1 cellular context compared by ENCODE assay signal in the genomic region with DNA sequence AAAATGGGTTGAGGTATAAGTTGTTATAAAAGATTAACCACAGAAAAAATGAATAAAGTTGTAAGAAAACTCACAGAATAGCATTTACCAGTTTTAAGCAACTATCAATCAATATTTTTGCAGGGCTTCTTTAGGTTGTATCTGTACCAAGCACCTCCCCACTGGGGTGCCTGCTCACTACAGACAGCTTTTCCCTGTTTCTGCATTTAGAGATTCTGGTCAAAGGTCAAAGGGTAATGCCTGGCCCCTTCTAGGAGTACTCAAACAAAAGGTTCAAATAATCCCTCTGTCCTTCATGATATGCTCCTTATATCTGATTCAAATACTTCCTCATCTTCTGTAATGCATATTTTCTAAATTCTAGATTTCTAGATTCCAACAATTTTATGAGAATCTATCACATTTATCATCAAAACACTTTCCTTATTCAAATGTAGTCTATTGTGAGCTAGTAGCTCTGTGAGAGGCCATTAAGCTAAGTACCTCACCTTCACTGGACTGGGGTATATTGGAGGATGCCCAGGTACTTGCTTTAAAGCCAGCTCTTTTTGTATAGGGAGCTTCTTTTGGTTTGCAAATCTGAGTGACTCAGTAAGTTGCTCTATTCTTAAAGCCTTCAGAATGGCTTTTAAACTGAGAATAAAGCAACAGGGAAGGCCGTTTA.
TF ChIP-seq lines count a peak whose summit lies in the region.

No MANE protein-coding gene starts in this region.

TF ChIP-seq in SK-N-SH treated with all-trans-retinoic acid at 6 μM for 48 hours, 23 proteins besides CTCF, POLR2A, EP300 and RAD21 (continued from another document):
- TF ChIP-seq, protein P1, sequence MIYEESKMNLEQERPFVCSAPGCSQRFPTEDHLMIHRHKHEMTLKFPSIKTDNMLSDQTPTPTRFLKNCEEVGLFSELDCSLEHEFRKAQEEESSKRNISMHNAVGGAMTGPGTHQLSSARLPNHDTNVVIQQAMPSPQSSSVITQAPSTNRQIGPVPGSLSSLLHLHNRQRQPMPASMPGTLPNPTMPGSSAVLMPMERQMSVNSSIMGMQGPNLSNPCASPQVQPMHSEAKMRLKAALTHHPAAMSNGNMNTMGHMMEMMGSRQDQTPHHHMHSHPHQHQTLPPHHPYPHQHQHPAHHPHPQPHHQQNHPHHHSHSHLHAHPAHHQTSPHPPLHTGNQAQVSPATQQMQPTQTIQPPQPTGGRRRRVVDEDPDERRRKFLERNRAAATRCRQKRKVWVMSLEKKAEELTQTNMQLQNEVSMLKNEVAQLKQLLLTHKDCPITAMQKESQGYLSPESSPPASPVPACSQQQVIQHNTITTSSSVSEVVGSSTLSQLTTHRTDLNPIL (CRISPR knock-in tag; IDR thresholded peaks at IDR 0.05; ENCODE audit: low read depth): no peak
- no peak for TF ChIP-seq POU6F1 (CRISPR knock-in tag; IDR thresholded peaks at IDR 0.05; ENCODE audit: borderline replicate concordance, low read depth)
- no peak for TF ChIP-seq ARNTL (CRISPR knock-in tag; IDR thresholded peaks at IDR 0.05; ENCODE audit: borderline replicate concordance, low read depth)
- no peak for TF ChIP-seq CSDC2 (CRISPR knock-in tag; IDR thresholded peaks at IDR 0.05)
TF ChIP-seq in SK-N-SH treated with all-trans-retinoic acid at 6 μM for 48 hours: peak in this region for 0.
